8 cellular contexts compared by ENCODE assay signal in the genomic region with DNA sequence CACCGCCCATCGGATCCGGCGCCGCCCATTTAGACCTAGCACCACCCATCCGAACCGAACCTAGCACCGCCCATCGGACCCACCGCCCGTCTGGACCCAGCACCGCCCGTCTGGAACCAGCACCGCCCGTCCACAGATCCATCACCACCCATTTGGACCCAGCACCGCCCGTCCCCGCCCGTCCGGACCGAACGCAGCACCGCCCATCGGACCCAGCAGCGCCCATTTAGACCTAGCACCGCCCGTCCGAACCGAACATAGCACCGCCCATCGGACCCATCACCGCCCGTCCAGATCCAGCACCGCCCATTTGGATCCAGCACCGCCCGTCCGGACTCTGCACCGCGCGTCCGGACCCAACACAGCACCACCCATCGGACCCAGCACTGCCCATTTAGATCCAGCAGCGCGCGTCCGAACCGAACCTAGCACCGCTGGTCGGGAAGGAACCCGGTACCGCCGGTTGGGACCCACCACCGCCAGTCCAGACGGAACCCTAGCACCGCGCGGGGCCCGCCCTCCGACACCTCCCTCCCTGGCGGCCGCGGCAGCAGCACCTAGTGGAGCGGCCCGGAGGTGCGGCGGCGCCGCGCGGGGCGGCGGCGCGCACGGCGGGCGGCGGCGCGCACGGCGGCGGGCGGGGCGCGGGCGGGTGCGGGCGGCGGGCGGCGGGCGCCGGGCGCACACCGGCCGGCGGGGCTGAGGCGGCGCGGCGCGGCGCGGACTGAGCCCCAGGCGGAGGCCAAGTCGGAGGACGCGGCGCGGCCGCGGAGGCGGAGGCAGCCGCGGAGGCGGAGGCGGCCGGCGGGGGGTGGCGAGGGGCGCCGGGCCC. TPM values are rescaled to one million over a fixed set of nuclear protein-coding genes. Genes with fewer than 3 reads are reported as not detected.
A peak's percentile ranks its signal among the peaks of the same experiment; 100 is the strongest.
DNase-seq lines count a peak whose midpoint lies in the region; TF ChIP-seq lines count a peak whose summit lies in the region.

A gene with protein sequence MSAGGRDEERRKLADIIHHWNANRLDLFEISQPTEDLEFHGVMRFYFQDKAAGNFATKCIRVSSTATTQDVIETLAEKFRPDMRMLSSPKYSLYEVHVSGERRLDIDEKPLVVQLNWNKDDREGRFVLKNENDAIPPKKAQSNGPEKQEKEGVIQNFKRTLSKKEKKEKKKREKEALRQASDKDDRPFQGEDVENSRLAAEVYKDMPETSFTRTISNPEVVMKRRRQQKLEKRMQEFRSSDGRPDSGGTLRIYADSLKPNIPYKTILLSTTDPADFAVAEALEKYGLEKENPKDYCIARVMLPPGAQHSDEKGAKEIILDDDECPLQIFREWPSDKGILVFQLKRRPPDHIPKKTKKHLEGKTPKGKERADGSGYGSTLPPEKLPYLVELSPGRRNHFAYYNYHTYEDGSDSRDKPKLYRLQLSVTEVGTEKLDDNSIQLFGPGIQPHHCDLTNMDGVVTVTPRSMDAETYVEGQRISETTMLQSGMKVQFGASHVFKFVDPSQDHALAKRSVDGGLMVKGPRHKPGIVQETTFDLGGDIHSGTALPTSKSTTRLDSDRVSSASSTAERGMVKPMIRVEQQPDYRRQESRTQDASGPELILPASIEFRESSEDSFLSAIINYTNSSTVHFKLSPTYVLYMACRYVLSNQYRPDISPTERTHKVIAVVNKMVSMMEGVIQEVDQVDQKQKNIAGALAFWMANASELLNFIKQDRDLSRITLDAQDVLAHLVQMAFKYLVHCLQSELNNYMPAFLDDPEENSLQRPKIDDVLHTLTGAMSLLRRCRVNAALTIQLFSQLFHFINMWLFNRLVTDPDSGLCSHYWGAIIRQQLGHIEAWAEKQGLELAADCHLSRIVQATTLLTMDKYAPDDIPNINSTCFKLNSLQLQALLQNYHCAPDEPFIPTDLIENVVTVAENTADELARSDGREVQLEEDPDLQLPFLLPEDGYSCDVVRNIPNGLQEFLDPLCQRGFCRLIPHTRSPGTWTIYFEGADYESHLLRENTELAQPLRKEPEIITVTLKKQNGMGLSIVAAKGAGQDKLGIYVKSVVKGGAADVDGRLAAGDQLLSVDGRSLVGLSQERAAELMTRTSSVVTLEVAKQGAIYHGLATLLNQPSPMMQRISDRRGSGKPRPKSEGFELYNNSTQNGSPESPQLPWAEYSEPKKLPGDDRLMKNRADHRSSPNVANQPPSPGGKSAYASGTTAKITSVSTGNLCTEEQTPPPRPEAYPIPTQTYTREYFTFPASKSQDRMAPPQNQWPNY (N-terminal part only) (plus strand): TSS at position 682 of the 832 bp plus-strand sequence. CDS start 222 bp downstream, outside the sequence.

- no peaks in the 10 kb centered on the region for H3F3A ChIP-seq in MM.1S (ENCODE audit: insufficient read depth, low read length)

- peak within 1 kb of the TSS; percentile 60 for H3K4me2 ChIP-seq in MM.1S (ENCODE audit: low read depth, low read length)

- TF ChIP-seq CTCF in GM12875 (IDR thresholded peaks at IDR 0.05; ENCODE audit: borderline replicate concordance, insufficient read depth, low read depth, low read length) = peak; percentile 65
- TF ChIP-seq CTCF in MM.1S (IDR thresholded peaks at IDR 0.05; ENCODE audit: low read length) = peak; percentile 6; the same call in 1 of the 2 replicates
- peak; percentile 46 for TF ChIP-seq CTCF in WERI-Rb-1 (IDR thresholded peaks at IDR 0.05; ENCODE audit: low read depth, low read length)
- peak; percentile 38 for TF ChIP-seq CTCF in cardiac fibroblast (IDR thresholded peaks at IDR 0.05; ENCODE audit: low read depth, low read length)
- peak in 9 of 11 experiments; percentile 15 to 63 (median 49) for TF ChIP-seq CTCF in spleen (IDR thresholded peaks at IDR 0.05 in 8 of 11, conservative IDR thresholded peaks at IDR 0.05 in 3 of 11)

- peak; percentile 92 for DNase-seq in H7
- DNase-seq in MM.1S = peak; percentile 37
- DNase-seq in WERI-Rb-1 = peak; percentile 69
- peak; percentile 47 to 65 for DNase-seq in cardiac fibroblast (ENCODE audit: low read depth in 2 of 2)
- peak; percentile 46 for DNase-seq in iris pigment epithelial cell (ENCODE audit: low read depth)
- peak; percentile 94 for DNase-seq in spleen
- no peak for DNase-seq in NK-92 treated with Interleukin-12 subunit alpha and Interleukin-12 subunit beta, amount 100 ng/mL, for 24 hours (lab: John Stamatoyannopoulos, UW)

- intact Hi-C loops in spleen (cut with DNase I; ENCODE audit: low total_unique reads) = no loop called here

- no peak for TF ChIP-seq POLR2A in spleen (IDR thresholded peaks at IDR 0.05)

- H3K4me3 ChIP-seq in GM12875 (ENCODE audit: low read depth, low read length) (peak within 1 kb of the TSS; percentile 78), H7 (ENCODE audit: insufficient read depth, low read depth, low read length) (peak within 1 kb of the TSS; percentile 92), MM.1S (ENCODE audit: low read length) (peak within 1 kb of the TSS; percentile 67), WERI-Rb-1 (ENCODE audit: low read depth, low read length) (peak within 1 kb of the TSS; percentile 98), cardiac fibroblast (replicated peaks in 1 of 2; ENCODE audit: low read depth in 2 of 2, low read length in 2 of 2) (peak within 1 kb of the TSS; percentile 86 to 88), spleen (peak within 1 kb of the TSS; percentile 59 to 91 (median 68))

- no peaks in the 10 kb centered on the region for H3K9me2 ChIP-seq in MM.1S (replicated peaks; ENCODE audit: insufficient read depth, low read length)

- no peak within 1 kb of the TSS for H3K27ac ChIP-seq in MM.1S (ENCODE audit: low read length)
- H3K27ac ChIP-seq in WERI-Rb-1 = peak within 1 kb of the TSS; percentile 84
- peak within 1 kb of the TSS in 7 of 8 donors; percentile 69 to 89 (median 76) for H3K27ac ChIP-seq in spleen

- WGBS in spleen, 5 donors = 1% methylated on average over 39 to 123 of the region's 123 CpGs

- H4K20me1 ChIP-seq in MM.1S (ENCODE audit: insufficient read depth, low read length) = no peaks in the 10 kb centered on the region

- H3K4me1 ChIP-seq in MM.1S (ENCODE audit: low read length) = no peaks in the 10 kb centered on the region
- peaks cover 0 to 53% (median 37%) of the 10 kb centered on the region in 6 donors for H3K4me1 ChIP-seq in spleen

- peaks cover 15% of the 10 kb centered on the region for H3K79me2 ChIP-seq in MM.1S (ENCODE audit: low read length)

- H3K9me3 ChIP-seq in MM.1S (replicated peaks; ENCODE audit: insufficient read depth, low read length) = no peaks in the 10 kb centered on the region
- no peaks in the 10 kb centered on the region for H3K9me3 ChIP-seq in WERI-Rb-1 (ENCODE audit: severe bottlenecking)
- no peaks in the 10 kb centered on the region for H3K9me3 ChIP-seq in spleen

- H3K36me3 ChIP-seq in H7 (replicated peaks; ENCODE audit: control insufficient read depth, insufficient read depth, low read length) (no peaks in the 10 kb centered on the region), MM.1S (replicated peaks; ENCODE audit: insufficient read depth, low read length) (no peaks in the 10 kb centered on the region), WERI-Rb-1 (no peaks in the 10 kb centered on the region; the same call in none of the 2 replicates), spleen (no peaks in the 10 kb centered on the region)

- H3K9ac ChIP-seq in MM.1S (ENCODE audit: low read length) = peak within 1 kb of the TSS; percentile 31; the same call in 1 of the 2 replicates

- no peaks in the 10 kb centered on the region for H3K27me3 ChIP-seq in H7 (ENCODE audit: control insufficient read depth, insufficient read depth, low read length)
- no peaks in the 10 kb centered on the region for H3K27me3 ChIP-seq in MM.1S (replicated peaks; ENCODE audit: insufficient read depth, low read length)
- H3K27me3 ChIP-seq in WERI-Rb-1 (ENCODE audit: insufficient read depth, low read depth, severe bottlenecking) = no peaks in the 10 kb centered on the region
- peaks cover 0 to 61% (median 5%) of the 10 kb centered on the region in 7 donors for H3K27me3 ChIP-seq in spleen (replicated peaks in 1 of 7)

- H2AFZ ChIP-seq in MM.1S (ENCODE audit: low read length) = peak within 1 kb of the TSS; percentile 77; the same call in 1 of the 2 replicates

RNA-seq across cellular contexts. Expression of the gene that starts here (rescaled TPM):
- 67.6 and 107 TPM in 2 replicates for total RNA-seq in H7 (2014; rRNA removed; shearing (Covaris generic))
- 100 to 1,000 TPM in 5 of 7 donors, 10 to 100 TPM in 2; 71.3 to 148 (median 133) TPM for total RNA-seq in spleen
- polyA plus RNA-seq in spleen = 10 to 100 TPM in 2 of 3 donors, 1 to 10 TPM in 1; 7.4 to 24.1 (median 12.1) TPM

Comparison
In these comparisons a context has a peak if more than half of its experiments do, and no peak if none do; other contexts are left out.
1. CTCF ChIP-seq: peak in every context shown above with its lines; median percentile 65 in GM12875; 49 in spleen; 46 in WERI-Rb-1; 38 in cardiac fibroblast; 6 in MM.1S.